ENCODE assay signal across 12 cellular contexts in genomic region chr5:2207966-2208544, GRCh38.
DNase-seq lines count a peak whose midpoint lies in the region; ATAC-seq, FAIRE-seq and TF ChIP-seq lines count a peak whose summit lies in the region.
"Had no signal": no experiment of that assay in that cellular context is flagged by ENCODE, and none has a peak within 500 bp of the region (broad histone marks: within the 10 kb centered on the region; RNA-seq: fewer than 3 reads in every experiment).

No MANE protein-coding gene starts in this region.

- in situ Hi-C loops in SK-MEL-5 (cut with HindIII; ENCODE audit: low pct_unique_long_range_greater_than_20kb, low sequenced_read_pairs), result no loop called here

- no peak overlapping the region for H3K27ac ChIP-seq in A549
- H3K27ac ChIP-seq in iPS DF 6.9 (ENCODE audit: low read length), result no peak overlapping the region
- H3K27ac ChIP-seq: uterus had no signal

- H3K9me3 Mint-ChIP-seq in activated CD4-positive, alpha-beta memory T cell treated with anti-CD3 and anti-CD28 coated beads for 36 hours, result no peaks in the 10 kb centered on the region
- H3K9me3 Mint-ChIP-seq in T-helper 2 cell treated with Interferon-gamma antibody and Interleukin-4, amounts not matched to agents 5 μg/mL and 100 μg/mL, for 36 hours, result no peaks in the 10 kb centered on the region
- H3K9me3 Mint-ChIP-seq: natural killer cell had no signal

- no peak for FAIRE-seq in A549 (lab: Jason Lieb, UNC)

- TF ChIP-seq POLR2A in A549 (IDR thresholded peaks at IDR 0.05; ENCODE audit: low read length), result no peak

- peak; percentile 88 to 93 for ATAC-seq in A549
- ATAC-seq: natural killer cell had no signal

- H3K4me2 ChIP-seq in A549, result no peak overlapping the region

- WGBS in A549 (ENCODE audit: missing lambda C conversion rate), result 8% methylated on average over 5 of the region's 16 CpGs
- no CpG with 5 or more reads among the region's 16 CpGs for WGBS in iPS DF 6.9 (ENCODE audit: insufficient coverage, insufficient read length)

- POLR2A ChIA-PET in A549 (lab: Yijun Ruan, JAX), result no interaction called here
- POLR2A ChIA-PET in activated CD4-positive, alpha-beta memory T cell treated with anti-CD3 and anti-CD28 coated beads for 36 hours (lab: Charles Lee), result no interaction called here

- intact Hi-C loops in activated CD4-positive, alpha-beta memory T cell treated with anti-CD3 and anti-CD28 coated beads for 36 hours (cut with micrococcal nuclease), result no loop called here

- H3K36me3 Mint-ChIP-seq in activated CD4-positive, alpha-beta memory T cell treated with anti-CD3 and anti-CD28 coated beads for 36 hours, result no peaks in the 10 kb centered on the region
- no peaks in the 10 kb centered on the region for H3K36me3 Mint-ChIP-seq in T-helper 2 cell treated with Interferon-gamma antibody and Interleukin-4, amounts not matched to agents 5 μg/mL and 100 μg/mL, for 36 hours (ENCODE audit: low read depth)
- H3K36me3 Mint-ChIP-seq: natural killer cell had no signal

- TF ChIP-seq EP300 in A549 (IDR thresholded peaks at IDR 0.05), result no peak

- H3K9me3 ChIP-seq in A549, result no peaks in the 10 kb centered on the region
- no peaks in the 10 kb centered on the region for H3K9me3 ChIP-seq in iPS DF 6.9 (ENCODE audit: control insufficient read depth, insufficient read depth, low read length)
- H3K9me3 ChIP-seq: uterus had no signal

- H3K4me3 ChIP-seq in A549, result no peak overlapping the region
- no peak overlapping the region for H3K4me3 ChIP-seq in iPS DF 6.9 (ENCODE audit: low read length)
- H3K4me3 ChIP-seq: uterus had no signal

- H3K4me1 Mint-ChIP-seq in activated CD4-positive, alpha-beta memory T cell treated with anti-CD3 and anti-CD28 coated beads for 36 hours (ENCODE audit: low read depth), result no peaks in the 10 kb centered on the region
- H3K4me1 Mint-ChIP-seq in T-helper 2 cell treated with Interferon-gamma antibody and Interleukin-4, amounts not matched to agents 5 μg/mL and 100 μg/mL, for 36 hours (ENCODE audit: low read depth), result no peaks in the 10 kb centered on the region
- H3K4me1 Mint-ChIP-seq: natural killer cell had no signal

- TF ChIP-seq CTCF in A549 (IDR thresholded peaks at IDR 0.05), result peak; percentile 29; the same call in 1 of the 3 replicates

- H3K4me1 ChIP-seq in A549 (no peaks in the 10 kb centered on the region), iPS DF 6.9 (ENCODE audit: control insufficient read depth, insufficient read depth, low read length) (no peaks in the 10 kb centered on the region)
- H3K4me1 ChIP-seq: uterus had no signal

- CTCF ChIA-PET in A549 (lab: Yijun Ruan, JAX), result interaction anchor here (0.7 to 2.7 kb wide), 2 partner anchors 9 to 13 kb away, joined by 3 to 9 read pairs; no protein-coding TSS in a partner anchor
- CTCF ChIA-PET in activated CD4-positive, alpha-beta memory T cell treated with anti-CD3 and anti-CD28 coated beads for 36 hours (lab: Charles Lee), result no interaction called here

- peaks cover 12% of the 10 kb centered on the region for H3K27me3 Mint-ChIP-seq in activated CD4-positive, alpha-beta memory T cell treated with anti-CD3 and anti-CD28 coated beads for 36 hours
- H3K27me3 Mint-ChIP-seq in T-helper 2 cell treated with Interferon-gamma antibody and Interleukin-4, amounts not matched to agents 5 μg/mL and 100 μg/mL, for 36 hours (ENCODE audit: low read depth), result no peaks in the 10 kb centered on the region

- H3K4me3 Mint-ChIP-seq in activated CD4-positive, alpha-beta memory T cell treated with anti-CD3 and anti-CD28 coated beads for 36 hours, result no peak overlapping the region
- no peak overlapping the region for H3K4me3 Mint-ChIP-seq in T-helper 2 cell treated with Interferon-gamma antibody and Interleukin-4, amounts not matched to agents 5 μg/mL and 100 μg/mL, for 36 hours
- H3K4me3 Mint-ChIP-seq: natural killer cell had no signal

- peak; percentile 34 to 52; a peak in 3 of 5 replicates for TF ChIP-seq RAD21 in A549 (conservative IDR thresholded peaks at IDR 0.05 in 1 of 2, IDR thresholded peaks at IDR 0.05 in 1 of 2)

- no peaks in the 10 kb centered on the region for H3K36me3 ChIP-seq in iPS DF 6.9 (ENCODE audit: control insufficient read depth, insufficient read depth, low read length)
- H3K36me3 ChIP-seq: uterus had no signal

- DNase-seq in A549 (ENCODE audit: low read depth in 1 of 2, low spot score in 1 of 2), result peak; percentile 34 to 35
- DNase-seq in H4 (ENCODE audit: low spot score), result peak; percentile 44
- DNase-seq in SK-MEL-5 (ENCODE audit: low read depth, low spot score), result peak; percentile 64
- peak; percentile 52 for DNase-seq in iPS DF 6.9 (ENCODE audit: low read depth, low spot score)
- DNase-seq in activated CD4-positive, alpha-beta memory T cell treated with anti-CD3 and anti-CD28 coated beads for 36 hours, result no peak
- no peak for DNase-seq in stimulated activated CD4-positive, alpha-beta T cell treated with anti-CD3 and anti-CD28 coated beads, Interleukin-4, amount 100 ng/mL, for 4 hours
- no peak for DNase-seq in T-helper 2 cell treated with Interferon-gamma antibody and Interleukin-4, amounts not matched to agents 5 μg/mL and 100 μg/mL, for 36 hours (ENCODE audit: low spot score)
- no peak for DNase-seq in SKM-1 (lab: John Stamatoyannopoulos, UW; ENCODE audit: unreplicated experiment)
- DNase-seq: Calu3; central memory CD4-positive, alpha-beta T cell; natural killer cell; uterus had no signal

- no peaks in the 10 kb centered on the region for H3K27me3 ChIP-seq in iPS DF 6.9 (ENCODE audit: control insufficient read depth, insufficient read depth, low read length)
- H3K27me3 ChIP-seq: uterus had no signal

- no peak overlapping the region for H3K27ac Mint-ChIP-seq in activated CD4-positive, alpha-beta memory T cell treated with anti-CD3 and anti-CD28 coated beads for 36 hours
- H3K27ac Mint-ChIP-seq in T-helper 2 cell treated with Interferon-gamma antibody and Interleukin-4, amounts not matched to agents 5 μg/mL and 100 μg/mL, for 36 hours, result no peak overlapping the region
- H3K27ac Mint-ChIP-seq: natural killer cell had no signal

TF ChIP-seq in A549, 52 proteins besides CTCF, POLR2A, EP300 and RAD21:
- TF ChIP-seq SMC3 (IDR thresholded peaks at IDR 0.05) (peak; percentile 33; the same call in 1 of the 3 replicates), ZFP36 (IDR thresholded peaks at IDR 0.05; ENCODE audit: borderline replicate concordance, partially characterized antibody) (no peak), CEBPB (IDR thresholded peaks at IDR 0.05) (no peak), HOXA7 (CRISPR knock-in tag; IDR thresholded peaks at IDR 0.05) (no peak), RNF2 (IDR thresholded peaks at IDR 0.05; ENCODE audit: borderline replicate concordance, low read depth) (no peak), KDM5A (IDR thresholded peaks at IDR 0.05) (no peak)

Comparison
In these comparisons a context has a peak if more than half of its experiments do, and no peak if none do; other contexts are left out.
1. DNase-seq: peak in A549 (2 of 2), H4 (single experiment), SK-MEL-5 (single experiment) and iPS DF 6.9 (single experiment); none in activated CD4-positive, alpha-beta memory T cell treated with anti-CD3 and anti-CD28 coated beads for 36 hours (single experiment), stimulated activated CD4-positive, alpha-beta T cell treated with anti-CD3 and anti-CD28 coated beads, Interleukin-4, amount 100 ng/mL, for 4 hours (0 of 2), T-helper 2 cell treated with Interferon-gamma antibody and Interleukin-4, amounts not matched to agents 5 μg/mL and 100 μg/mL, for 36 hours (single experiment) and SKM-1 (single experiment).